24 cellular contexts compared by ENCODE assay signal in genomic region chr14:76765461-76765931, GRCh38. TPM values are rescaled to one million over a fixed set of nuclear protein-coding genes. Genes with fewer than 3 reads are reported as not detected.
DNase-seq lines count a peak whose midpoint lies in the region; ATAC-seq, FAIRE-seq and TF ChIP-seq lines count a peak whose summit lies in the region.
"Had no signal": no experiment of that assay in that cellular context is flagged by ENCODE, and none has a peak within 500 bp of the region (broad histone marks: within the 10 kb centered on the region; RNA-seq: fewer than 3 reads in every experiment).

No MANE protein-coding gene starts in this region.

- peaks cover 29% of the 10 kb centered on the region for H3K4me1 Mint-ChIP-seq in activated CD4-positive, alpha-beta memory T cell treated with anti-CD3 and anti-CD28 coated beads for 36 hours (ENCODE audit: low read depth)
- H3K4me1 Mint-ChIP-seq in activated CD4-positive, alpha-beta memory T cell treated with anti-CD3 and anti-CD28 coated beads, Interleukin-2, amount 10 ng/mL, durations not matched to agents 7 days and 5 days: peaks cover 39% of the 10 kb centered on the region
- peaks cover 23 to 29% of the 10 kb centered on the region in 2 donors for H3K4me1 Mint-ChIP-seq in immature natural killer cell
- H3K4me1 Mint-ChIP-seq in activated naive CD8-positive, alpha-beta T cell treated with anti-CD3 and anti-CD28 coated beads for 36 hours: peaks cover 16% of the 10 kb centered on the region

- H3K27ac ChIP-seq in ascending aorta (peak overlapping the region; percentile 46 to 51), osteoblast (ENCODE audit: low read depth, low read length) (no peak overlapping the region)
- H3K27ac ChIP-seq: 22Rv1, VCaP had no signal

- DNase-seq in activated CD4-positive, alpha-beta memory T cell treated with anti-CD3 and anti-CD28 coated beads for 36 hours: peak; percentile 3
- no peak for DNase-seq in activated CD4-positive, alpha-beta memory T cell treated with anti-CD3 and anti-CD28 coated beads, Interleukin-2, amount 10 ng/mL, durations not matched to agents 7 days and 5 days
- DNase-seq in ascending aorta (ENCODE audit: low spot score in 2 of 2) (peak in 1 of 2 donors; percentile 61), immature natural killer cell (no peak), osteoblast (ENCODE audit: insufficient read length, low spot score, missing footprints) (peak; percentile 75), GM19239 (ENCODE audit: insufficient read length, low spot score) (no peak)
- DNase-seq in activated naive CD8-positive, alpha-beta T cell treated with anti-CD3 and anti-CD28 coated beads for 36 hours: no peak
- no peak for DNase-seq in activated naive CD4-positive, alpha-beta T cell treated with anti-CD3 and anti-CD28 coated beads, Interleukin-2, amount 50 U/mL, for 72 hours (ENCODE audit: low spot score in 2 of 2)
- DNase-seq: activated CD4-positive, alpha-beta T cell treated with anti-CD3 and anti-CD28 coated beads for 48 hours; activated effector memory CD4-positive, alpha-beta T cell treated with Interleukin-2 at 50 U/mL for 16 hours; cerebellar nuclear complex; effector CD8-positive, alpha-beta T cell; foreskin melanocyte; hippocampal formation; NCI-H1105; NCI-H1930; NCI-H2227 treated with DMSO at 0.1 percent for 48 hours; NCI-H774; stimulated activated CD4-positive, alpha-beta T cell treated with anti-CD3 and anti-CD28 coated beads, Interleukin-4, amount 100 ng/mL, for 4 hours; trophoblast cell had no signal

- no peak overlapping the region for H3K4me2 ChIP-seq in osteoblast (ENCODE audit: insufficient read depth, low read length)

- no peak for FAIRE-seq in GM19239 (lab: Jason Lieb, UNC)

- POLR2A ChIA-PET in activated CD4-positive, alpha-beta memory T cell treated with anti-CD3 and anti-CD28 coated beads for 36 hours (lab: Charles Lee): no interaction called here
- POLR2A ChIA-PET in activated CD4-positive, alpha-beta memory T cell treated with anti-CD3 and anti-CD28 coated beads, Interleukin-2, amount 10 ng/mL, durations not matched to agents 7 days and 5 days (lab: Charles Lee): interaction anchor here (0.9 to 1.5 kb wide), 3 partner anchors 9 to 47 kb away, joined by 3 to 4 read pairs (median 3); partner anchors contain the start of gene ANGEL1

- no peak for ATAC-seq in activated naive CD4-positive, alpha-beta T cell treated with anti-CD3 and anti-CD28 coated beads, Interleukin-2, amount 50 U/mL, for 72 hours

- no peaks in the 10 kb centered on the region for H3K79me2 ChIP-seq in osteoblast (ENCODE audit: insufficient read depth, low read length)

- H2AFZ ChIP-seq in osteoblast (ENCODE audit: low read length): no peak overlapping the region

- H3K27me3 Mint-ChIP-seq in activated CD4-positive, alpha-beta memory T cell treated with anti-CD3 and anti-CD28 coated beads for 36 hours: no peaks in the 10 kb centered on the region
- H3K27me3 Mint-ChIP-seq in activated CD4-positive, alpha-beta memory T cell treated with anti-CD3 and anti-CD28 coated beads, Interleukin-2, amount 10 ng/mL, durations not matched to agents 7 days and 5 days: peaks cover 33% of the 10 kb centered on the region
- peaks cover 2 to 14% (median 4%) of the 10 kb centered on the region in 3 donors for H3K27me3 Mint-ChIP-seq in immature natural killer cell (ENCODE audit: low read depth in 3 of 3)
- H3K27me3 Mint-ChIP-seq in activated naive CD8-positive, alpha-beta T cell treated with anti-CD3 and anti-CD28 coated beads for 36 hours: peaks cover 22% of the 10 kb centered on the region

- peaks cover 3% of the 10 kb centered on the region for H4K20me1 ChIP-seq in osteoblast (ENCODE audit: insufficient read depth, low read length)

- CTCF ChIA-PET in activated CD4-positive, alpha-beta memory T cell treated with anti-CD3 and anti-CD28 coated beads for 36 hours (lab: Charles Lee): interaction anchor here (1.2 to 3.4 kb wide), 2 partner anchors 19 to 55 kb away, joined by 5 to 16 read pairs; no protein-coding TSS in a partner anchor
- CTCF ChIA-PET in activated CD4-positive, alpha-beta memory T cell treated with anti-CD3 and anti-CD28 coated beads, Interleukin-2, amount 10 ng/mL, durations not matched to agents 7 days and 5 days (lab: Charles Lee): interaction anchor here (1.2 kb wide), 1 partner anchor 54 kb away, joined by 3 read pairs; no protein-coding TSS in a partner anchor

- no peaks in the 10 kb centered on the region for H3K9me3 ChIP-seq in ascending aorta
- no peaks in the 10 kb centered on the region for H3K9me3 ChIP-seq in osteoblast (ENCODE audit: low read depth, low read length)

- no peaks in the 10 kb centered on the region for H3K36me3 Mint-ChIP-seq in activated CD4-positive, alpha-beta memory T cell treated with anti-CD3 and anti-CD28 coated beads for 36 hours
- H3K36me3 Mint-ChIP-seq in activated CD4-positive, alpha-beta memory T cell treated with anti-CD3 and anti-CD28 coated beads, Interleukin-2, amount 10 ng/mL, durations not matched to agents 7 days and 5 days (ENCODE audit: low read depth): no peaks in the 10 kb centered on the region
- H3K36me3 Mint-ChIP-seq in immature natural killer cell: no peaks in the 10 kb centered on the region
- no peaks in the 10 kb centered on the region for H3K36me3 Mint-ChIP-seq in activated naive CD8-positive, alpha-beta T cell treated with anti-CD3 and anti-CD28 coated beads for 36 hours
- H3K36me3 Mint-ChIP-seq in activated naive CD4-positive, alpha-beta T cell treated with anti-CD3 and anti-CD28 coated beads, Interleukin-2, amount 50 U/mL, for 72 hours: peaks cover 6% of the 10 kb centered on the region in 2 donors
- H3K36me3 Mint-ChIP-seq: IgD-negative memory B cell had no signal

- TF ChIP-seq CTCF in ascending aorta (IDR thresholded peaks at IDR 0.05) (no peak), osteoblast (IDR thresholded peaks at IDR 0.05; ENCODE audit: extremely low read depth, low read depth, low read length) (no peak)

- H3K27ac Mint-ChIP-seq in activated CD4-positive, alpha-beta memory T cell treated with anti-CD3 and anti-CD28 coated beads for 36 hours: no peak overlapping the region
- no peak overlapping the region for H3K27ac Mint-ChIP-seq in activated CD4-positive, alpha-beta memory T cell treated with anti-CD3 and anti-CD28 coated beads, Interleukin-2, amount 10 ng/mL, durations not matched to agents 7 days and 5 days
- H3K27ac Mint-ChIP-seq in immature natural killer cell: peak overlapping the region in 4 of 6 donors; percentile 21 to 86 (median 68)
- no peak overlapping the region for H3K27ac Mint-ChIP-seq in activated naive CD8-positive, alpha-beta T cell treated with anti-CD3 and anti-CD28 coated beads for 36 hours
- no peak overlapping the region for H3K27ac Mint-ChIP-seq in activated naive CD4-positive, alpha-beta T cell treated with anti-CD3 and anti-CD28 coated beads, Interleukin-2, amount 50 U/mL, for 72 hours
- H3K27ac Mint-ChIP-seq: IgD-negative memory B cell; stimulated activated naive CD8-positive, alpha-beta T cell treated with anti-CD3 and anti-CD28 coated beads, Interleukin-15, Interleukin-2, amounts not matched to agents 100 ng/mL and 50 ng/mL, for 24 hours had no signal

- H3K4me3 ChIP-seq in ascending aorta: no peak overlapping the region
- H3K4me3 ChIP-seq in osteoblast (ENCODE audit: insufficient read depth, low read length): no peak overlapping the region

- H3K9me3 Mint-ChIP-seq in activated CD4-positive, alpha-beta memory T cell treated with anti-CD3 and anti-CD28 coated beads for 36 hours: no peaks in the 10 kb centered on the region
- no peaks in the 10 kb centered on the region for H3K9me3 Mint-ChIP-seq in activated CD4-positive, alpha-beta memory T cell treated with anti-CD3 and anti-CD28 coated beads, Interleukin-2, amount 10 ng/mL, durations not matched to agents 7 days and 5 days
- H3K9me3 Mint-ChIP-seq in immature natural killer cell: no peaks in the 10 kb centered on the region
- H3K9me3 Mint-ChIP-seq in activated naive CD8-positive, alpha-beta T cell treated with anti-CD3 and anti-CD28 coated beads for 36 hours: no peaks in the 10 kb centered on the region
- no peaks in the 10 kb centered on the region for H3K9me3 Mint-ChIP-seq in activated naive CD4-positive, alpha-beta T cell treated with anti-CD3 and anti-CD28 coated beads, Interleukin-2, amount 50 U/mL, for 72 hours
- H3K9me3 Mint-ChIP-seq: IgD-negative memory B cell; stimulated activated naive CD8-positive, alpha-beta T cell treated with anti-CD3 and anti-CD28 coated beads, Interleukin-15, Interleukin-2, amounts not matched to agents 100 ng/mL and 50 ng/mL, for 24 hours had no signal

- intact Hi-C loops in activated CD4-positive, alpha-beta memory T cell treated with anti-CD3 and anti-CD28 coated beads for 36 hours (cut with micrococcal nuclease): loop anchor here (10.0 kb wide), 1 partner anchor 689 kb away; the partner anchor contains the start of genes AHSA1 and VIPAS39
- intact Hi-C loops in ascending aorta (cut with DNase I): loop anchor here (10.0 kb wide), 1 partner anchor 269 kb away; no protein-coding TSS in a partner anchor

- H3K27me3 ChIP-seq in ascending aorta (no peaks in the 10 kb centered on the region), osteoblast (ENCODE audit: insufficient read depth, low read length) (no peaks in the 10 kb centered on the region)

- no peaks in the 10 kb centered on the region for H3K36me3 ChIP-seq in ascending aorta
- no peaks in the 10 kb centered on the region for H3K36me3 ChIP-seq in osteoblast (ENCODE audit: insufficient read depth, low read length)

- no peak overlapping the region for H3K4me3 Mint-ChIP-seq in activated CD4-positive, alpha-beta memory T cell treated with anti-CD3 and anti-CD28 coated beads for 36 hours
- H3K4me3 Mint-ChIP-seq in activated CD4-positive, alpha-beta memory T cell treated with anti-CD3 and anti-CD28 coated beads, Interleukin-2, amount 10 ng/mL, durations not matched to agents 7 days and 5 days: no peak overlapping the region
- H3K4me3 Mint-ChIP-seq in immature natural killer cell: peak overlapping the region in 1 of 5 donors; percentile 3
- H3K4me3 Mint-ChIP-seq in activated naive CD8-positive, alpha-beta T cell treated with anti-CD3 and anti-CD28 coated beads for 36 hours: no peak overlapping the region
- H3K4me3 Mint-ChIP-seq: stimulated activated naive CD8-positive, alpha-beta T cell treated with anti-CD3 and anti-CD28 coated beads, Interleukin-15, Interleukin-2, amounts not matched to agents 100 ng/mL and 50 ng/mL, for 24 hours had no signal

- H3K4me1 ChIP-seq in ascending aorta (peaks cover 12 to 32% of the 10 kb centered on the region in 2 donors), osteoblast (ENCODE audit: insufficient read depth, low read length) (peaks cover 15% of the 10 kb centered on the region)

RNA-seq across cellular contexts. Expression of gene VASH1, which starts 4.2 kb away (rescaled TPM):
- 1 to 10 TPM; 6.1 TPM for total RNA-seq in activated CD4-positive, alpha-beta memory T cell treated with anti-CD3 and anti-CD28 coated beads for 36 hours
- 1 to 10 TPM; 2.5 to 2.6 TPM for total RNA-seq in activated CD4-positive, alpha-beta memory T cell treated with anti-CD3 and anti-CD28 coated beads, Interleukin-2, amount 10 ng/mL, durations not matched to agents 7 days and 5 days
- 28.4 TPM for total RNA-seq in ascending aorta
- 1 to 10 TPM in 2 of 3 donors, not detected in 1; 1.6 to 2.9 TPM for polyA plus RNA-seq in immature natural killer cell
- total RNA-seq in osteoblast: 4.0 and 5.6 TPM in 2 replicates
- 1 to 10 TPM; 1.7 to 2.3 TPM for total RNA-seq in activated naive CD8-positive, alpha-beta T cell treated with anti-CD3 and anti-CD28 coated beads for 36 hours
- 1 to 10 TPM; 1.8 to 6.5 TPM for total RNA-seq in activated naive CD4-positive, alpha-beta T cell treated with anti-CD3 and anti-CD28 coated beads, Interleukin-2, amount 50 U/mL, for 72 hours

RNA-seq across cellular contexts. Expression of gene ANGEL1, which starts 47.2 kb away (rescaled TPM):
- total RNA-seq in activated CD4-positive, alpha-beta memory T cell treated with anti-CD3 and anti-CD28 coated beads for 36 hours: 10 to 100 TPM; 14.6 to 15.9 TPM
- 10 to 100 TPM in 1 of 2 experiments, 1 to 10 TPM in 1; 9.9 to 11.0 TPM for total RNA-seq in activated CD4-positive, alpha-beta memory T cell treated with anti-CD3 and anti-CD28 coated beads, Interleukin-2, amount 10 ng/mL, durations not matched to agents 7 days and 5 days
- total RNA-seq in ascending aorta: 15.5 TPM
- polyA plus RNA-seq in immature natural killer cell: 10 to 100 TPM; 14.1 to 19.8 (median 17.8) TPM
- 8.3 and 9.7 TPM in 2 replicates for total RNA-seq in osteoblast
- total RNA-seq in activated naive CD8-positive, alpha-beta T cell treated with anti-CD3 and anti-CD28 coated beads for 36 hours: 10 to 100 TPM; 14.9 to 17.1 TPM
- 10 to 100 TPM; 14.6 to 15.4 TPM for total RNA-seq in activated naive CD4-positive, alpha-beta T cell treated with anti-CD3 and anti-CD28 coated beads, Interleukin-2, amount 50 U/mL, for 72 hours

Comparison
In these comparisons a context has a peak if more than half of its experiments do, and no peak if none do; other contexts are left out.
1. DNase-seq: peak in activated CD4-positive, alpha-beta memory T cell treated with anti-CD3 and anti-CD28 coated beads for 36 hours (single experiment) and osteoblast (single experiment); none in activated CD4-positive, alpha-beta memory T cell treated with anti-CD3 and anti-CD28 coated beads, Interleukin-2, amount 10 ng/mL, durations not matched to agents 7 days and 5 days (single experiment), immature natural killer cell (0 of 3), activated naive CD8-positive, alpha-beta T cell treated with anti-CD3 and anti-CD28 coated beads for 36 hours (single experiment), GM19239 (single experiment) and activated naive CD4-positive, alpha-beta T cell treated with anti-CD3 and anti-CD28 coated beads, Interleukin-2, amount 50 U/mL, for 72 hours (0 of 2).
2. H3K27ac Mint-ChIP-seq: peak in immature natural killer cell (4 of 6); none in activated CD4-positive, alpha-beta memory T cell treated with anti-CD3 and anti-CD28 coated beads for 36 hours (single experiment), activated CD4-positive, alpha-beta memory T cell treated with anti-CD3 and anti-CD28 coated beads, Interleukin-2, amount 10 ng/mL, durations not matched to agents 7 days and 5 days (single experiment), activated naive CD8-positive, alpha-beta T cell treated with anti-CD3 and anti-CD28 coated beads for 36 hours (single experiment) and activated naive CD4-positive, alpha-beta T cell treated with anti-CD3 and anti-CD28 coated beads, Interleukin-2, amount 50 U/mL, for 72 hours (0 of 2).